In the genomic region with DNA sequence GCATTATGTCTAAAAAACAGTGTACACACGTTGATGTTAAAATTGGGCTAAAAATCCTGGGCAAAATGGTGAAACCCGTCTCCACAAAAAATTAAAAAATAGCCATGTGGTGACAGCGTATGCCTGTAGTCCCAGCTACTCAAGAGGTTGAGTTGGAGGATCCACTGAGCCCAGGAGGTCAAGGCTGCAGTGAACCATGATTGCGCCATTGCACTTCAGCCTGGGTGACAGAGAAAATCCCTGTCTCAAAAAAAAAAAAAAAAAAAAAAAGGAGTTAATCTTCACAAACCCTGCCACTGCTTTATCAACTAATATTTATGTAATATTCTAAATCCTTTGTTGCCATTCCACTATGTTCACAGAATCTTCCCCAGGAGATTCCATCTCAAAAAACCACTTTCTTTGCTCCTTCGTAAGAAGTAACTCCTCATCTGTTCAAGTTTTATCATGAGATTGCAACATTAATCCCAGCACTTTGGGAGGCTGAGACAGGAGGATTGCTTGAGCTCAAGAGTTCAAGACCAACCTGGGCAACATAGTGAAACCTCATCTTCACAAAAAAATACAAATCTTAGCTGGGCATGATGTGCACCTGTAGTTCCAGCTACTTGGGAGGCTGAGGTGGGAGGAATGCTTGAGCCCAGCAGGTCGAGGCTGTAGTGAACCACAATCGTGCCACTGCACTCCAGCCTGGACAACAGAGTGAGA, we compare ENCODE assay signal across 20 cellular contexts.
"Had no signal": no experiment of that assay in that cellular context is flagged by ENCODE, and none has a peak within 500 bp of the region (broad histone marks: within the 10 kb centered on the region; RNA-seq: fewer than 3 reads in every experiment).

No MANE protein-coding gene starts in this region.

- DNase-seq: activated CD4-positive, alpha-beta T cell treated with anti-CD3 and anti-CD28 coated beads for 36 hours; activated CD4-positive, alpha-beta T cell treated with anti-CD3 and anti-CD28 coated beads, Interleukin-2, amount 50 U/mL, for 48 hours; activated gamma-delta T cell treated with Interleukin-2 at 50 U/mL for 16 hours; activated naive CD8-positive, alpha-beta T cell treated with anti-CD3 and anti-CD28 coated beads for 36 hours; activated T-cell treated with anti-CD3 and anti-CD28 coated beads for 4 hours; body of pancreas; caudate nucleus; dorsolateral prefrontal cortex; foreskin keratinocyte; glutamatergic neuron; hippocampal formation; islet precursor cell; left colon; lower lobe of right lung; right cardiac atrium; T-helper 2 cell; transverse colon had no signal

- H3K27ac ChIP-seq: body of pancreas, dorsolateral prefrontal cortex, foreskin keratinocyte, lower lobe of right lung, prostate gland, transverse colon had no signal

- H3K4me3 ChIP-seq: body of pancreas, lower lobe of right lung, prostate gland, transverse colon had no signal

- H3K9me3 ChIP-seq: body of pancreas, lower lobe of right lung, prostate gland, transverse colon had no signal

- FAIRE-seq: colon, TTC549 had no signal

- ATAC-seq: activated CD4-positive, alpha-beta T cell treated with anti-CD3 and anti-CD28 coated beads for 36 hours; body of pancreas; foreskin keratinocyte; left colon; lower lobe of right lung; right cardiac atrium had no signal

- H3K27me3 ChIP-seq: body of pancreas, dorsolateral prefrontal cortex, foreskin keratinocyte, transverse colon had no signal

- H3K36me3 ChIP-seq: lower lobe of right lung, prostate gland, transverse colon had no signal
